In the genomic region with DNA sequence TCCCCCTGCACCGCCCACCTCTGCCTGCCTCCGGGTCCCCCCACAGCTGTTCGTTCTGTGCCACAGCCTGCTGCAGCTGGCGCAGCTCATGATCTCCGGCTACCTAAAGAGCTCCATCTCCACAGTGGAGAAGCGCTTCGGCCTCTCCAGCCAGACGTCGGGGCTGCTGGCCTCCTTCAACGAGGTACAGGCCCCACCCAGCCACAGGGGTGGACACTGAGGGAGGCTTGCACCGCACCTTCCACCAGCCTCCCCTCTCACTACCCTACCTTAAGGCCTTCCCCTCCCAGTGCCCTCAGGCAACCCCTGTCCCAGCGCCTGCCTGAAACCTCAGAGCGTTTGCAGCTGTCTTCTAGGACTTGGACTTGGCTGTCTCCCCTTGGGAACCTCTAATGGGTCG, we compare ENCODE assay signal across 1 cellular context.
TF ChIP-seq lines count a peak whose summit lies in the region.

No MANE protein-coding gene starts in this region.

TF ChIP-seq in HepG2, 621 proteins besides CTCF, POLR2A, EP300 and RAD21:
- 0 out of 2 replicates have a peak, but pooled peaks have one; percentile 31 for TF ChIP-seq SP4 (CRISPR knock-in tag; IDR thresholded peaks at IDR 0.05)
- no peak for TF ChIP-seq ZSCAN31 (CRISPR knock-in tag; IDR thresholded peaks at IDR 0.05; ENCODE audit: low read depth)
- TF ChIP-seq LCORL (IDR thresholded peaks at IDR 0.05): 0 out of 2 replicates have a peak, but pooled peaks have one; percentile 19
- no peak for TF ChIP-seq LCORL (CRISPR knock-in tag; IDR thresholded peaks at IDR 0.05)
- no peak for TF ChIP-seq REPIN1 (CRISPR knock-in tag; IDR thresholded peaks at IDR 0.05; ENCODE audit: borderline replicate concordance, low read depth)
- TF ChIP-seq ZNF496 (CRISPR knock-in tag; IDR thresholded peaks at IDR 0.05; ENCODE audit: insufficient replicate concordance): no peak
- TF ChIP-seq HNRNPLL (IDR thresholded peaks at IDR 0.05; ENCODE audit: low read depth, low read length, poor library complexity, severe bottlenecking): peak; percentile 26
- TF ChIP-seq ZNF260 (CRISPR knock-in tag; IDR thresholded peaks at IDR 0.05; ENCODE audit: borderline replicate concordance, low read depth): no peak
- TF ChIP-seq, protein P1, sequence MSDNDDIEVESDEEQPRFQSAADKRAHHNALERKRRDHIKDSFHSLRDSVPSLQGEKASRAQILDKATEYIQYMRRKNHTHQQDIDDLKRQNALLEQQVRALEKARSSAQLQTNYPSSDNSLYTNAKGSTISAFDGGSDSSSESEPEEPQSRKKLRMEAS (IDR thresholded peaks at IDR 0.05): peak; percentile 14; the same call in 1 of the 2 replicates
- TF ChIP-seq TBL1XR1 (IDR thresholded peaks at IDR 0.05; ENCODE audit: borderline replicate concordance, low read length, partially characterized antibody): no peak
- 0 out of 2 replicates have a peak, but pooled peaks have one; percentile 34 for TF ChIP-seq ZNF776 (CRISPR knock-in tag; IDR thresholded peaks at IDR 0.05)
- no peak for TF ChIP-seq SOX6 (IDR thresholded peaks at IDR 0.05)
- TF ChIP-seq SOX6 (CRISPR knock-in tag; IDR thresholded peaks at IDR 0.05): no peak
- TF ChIP-seq, protein P2, sequence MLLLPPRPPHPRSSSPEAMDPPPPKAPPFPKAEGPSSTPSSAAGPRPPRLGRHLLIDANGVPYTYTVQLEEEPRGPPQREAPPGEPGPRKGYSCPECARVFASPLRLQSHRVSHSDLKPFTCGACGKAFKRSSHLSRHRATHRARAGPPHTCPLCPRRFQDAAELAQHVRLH (CRISPR knock-in tag; IDR thresholded peaks at IDR 0.05; ENCODE audit: borderline replicate concordance, low read depth): no peak
- 0 out of 2 replicates have a peak, but pooled peaks have one; percentile 12 for TF ChIP-seq RBFOX2 (IDR thresholded peaks at IDR 0.05; ENCODE audit: low read depth, low read length)
- TF ChIP-seq AGO2 (optimal IDR thresholded peaks at IDR 0.05; ENCODE audit: low read depth, low read length): peak; percentile 52
